Comparison of ENCODE assay signal across 19 cellular contexts in the genomic region with DNA sequence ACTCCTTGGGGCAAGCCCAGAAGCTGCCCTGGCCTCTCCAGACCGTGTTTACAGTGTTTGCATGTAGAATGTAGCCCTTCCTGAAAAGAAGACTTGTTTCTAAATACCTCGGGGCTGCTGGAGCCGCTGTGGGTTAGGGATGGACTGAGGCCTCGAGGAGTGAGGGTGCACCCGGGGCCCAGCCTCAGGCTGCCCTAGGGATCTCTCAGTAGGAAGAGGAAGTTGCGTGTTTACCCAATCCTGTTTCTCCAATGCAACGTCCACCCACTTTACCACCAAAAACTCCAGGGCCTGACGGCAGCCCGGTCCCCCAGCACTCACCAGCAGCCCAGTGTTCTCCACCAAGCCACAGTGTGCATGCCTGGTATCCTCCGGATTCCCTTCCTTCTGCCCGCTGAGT.
A peak's percentile ranks its signal among the peaks of the same experiment; 100 is the strongest.
DNase-seq lines count a peak whose midpoint lies in the region; ATAC-seq and TF ChIP-seq lines count a peak whose summit lies in the region.
"Had no signal": no experiment of that assay in that cellular context is flagged by ENCODE, and none has a peak within 500 bp of the region (broad histone marks: within the 10 kb centered on the region; RNA-seq: fewer than 3 reads in every experiment).

No MANE protein-coding gene starts in this region.

- intact Hi-C loops in spleen (cut with DNase I; ENCODE audit: low total_unique reads): no loop called here

- H3K4me3 Mint-ChIP-seq in chondrocyte (ENCODE audit: unreplicated experiment): no peak overlapping the region
- H3K4me3 Mint-ChIP-seq: CD8-positive, alpha-beta T cell had no signal

- ATAC-seq in GM19452 (IDR thresholded peaks at IDR 0.05; ENCODE audit: unreplicated experiment) (no peak), HG02642 (IDR thresholded peaks at IDR 0.05; ENCODE audit: poor library complexity, unreplicated experiment) (no peak)
- ATAC-seq: CD8-positive, alpha-beta T cell had no signal

- peak; percentile 29 for DNase-seq in SIG-M5 treated with dmso at 0.1 percent for 504 hours (lab: John Stamatoyannopoulos, UW; ENCODE audit: unreplicated experiment)
- DNase-seq in SIG-M5 (lab: John Stamatoyannopoulos, UW): no peak
- DNase-seq in HK-2 (ENCODE audit: unreplicated experiment): peak; percentile 8
- DNase-seq in chondrocyte (ENCODE audit: low spot score): peak; percentile 62
- DNase-seq in spleen: peak; percentile 50
- no peak for DNase-seq in ureter (ENCODE audit: low spot score)
- DNase-seq: 8988T, BE2C, DMS79, H7, NCI-H1048, NCI-H1436 treated with DMSO at 0.1 percent for 48 hours, NCI-H2081, NCI-H510A treated with DMSO at 0.1 percent for 48 hours, Peyer's patch, SHP77 had no signal

- H3K4me1 ChIP-seq in spleen: no peaks in the 10 kb centered on the region
- H3K4me1 ChIP-seq: BE2C, Peyer's patch had no signal

- no peaks in the 10 kb centered on the region for H3K27me3 Mint-ChIP-seq in chondrocyte (ENCODE audit: low read depth)

- no peak overlapping the region for H3K27ac Mint-ChIP-seq in chondrocyte (ENCODE audit: unreplicated experiment)
- H3K27ac Mint-ChIP-seq: CD8-positive, alpha-beta T cell had no signal

- peaks cover 0 to 15% (median 0%) of the 10 kb centered on the region in 6 donors for H3K36me3 ChIP-seq in spleen
- H3K36me3 ChIP-seq: BE2C, Peyer's patch had no signal

- H3K9me3 Mint-ChIP-seq in chondrocyte (ENCODE audit: low read depth): no peaks in the 10 kb centered on the region
- H3K9me3 Mint-ChIP-seq: CD8-positive, alpha-beta T cell had no signal

- TF ChIP-seq CTCF in chondrocyte (IDR thresholded peaks at IDR 0.05) (no peak), spleen (IDR thresholded peaks at IDR 0.05 in 8 of 11, conservative IDR thresholded peaks at IDR 0.05 in 3 of 11) (no peak)

- H3K27ac ChIP-seq in spleen: no peak overlapping the region
- H3K27ac ChIP-seq: Peyer's patch had no signal

- no peak for TF ChIP-seq POLR2A in spleen (IDR thresholded peaks at IDR 0.05)

- WGBS in spleen, 5 donors: 54 to 80% (median 76%) methylated on average over 10 to 11 of the region's 11 CpGs

- peaks cover 9% of the 10 kb centered on the region for H3K4me1 Mint-ChIP-seq in chondrocyte (ENCODE audit: low read depth)

- H3K27me3 ChIP-seq in spleen (replicated peaks in 1 of 7): peaks cover 0 to 4% (median 0%) of the 10 kb centered on the region in 7 donors
- H3K27me3 ChIP-seq: BE2C, Peyer's patch had no signal

- peaks cover 0 to 4% (median 0%) of the 10 kb centered on the region in 8 donors for H3K9me3 ChIP-seq in spleen
- H3K9me3 ChIP-seq: BE2C, Peyer's patch had no signal

- H3K4me3 ChIP-seq in spleen: no peak overlapping the region
- H3K4me3 ChIP-seq: Peyer's patch had no signal

- H3K36me3 Mint-ChIP-seq in chondrocyte (ENCODE audit: low read depth): peaks cover 33% of the 10 kb centered on the region
- H3K36me3 Mint-ChIP-seq: CD8-positive, alpha-beta T cell had no signal

Comparison
In these comparisons a context has a peak if more than half of its experiments do, and no peak if none do; other contexts are left out.
1. DNase-seq: peak in SIG-M5 treated with dmso at 0.1 percent for 504 hours (single experiment), HK-2 (single experiment), chondrocyte (single experiment) and spleen (single experiment); none in SIG-M5 (single experiment) and ureter (single experiment).